ENCODE assay signal across 21 cellular contexts in the genomic region with DNA sequence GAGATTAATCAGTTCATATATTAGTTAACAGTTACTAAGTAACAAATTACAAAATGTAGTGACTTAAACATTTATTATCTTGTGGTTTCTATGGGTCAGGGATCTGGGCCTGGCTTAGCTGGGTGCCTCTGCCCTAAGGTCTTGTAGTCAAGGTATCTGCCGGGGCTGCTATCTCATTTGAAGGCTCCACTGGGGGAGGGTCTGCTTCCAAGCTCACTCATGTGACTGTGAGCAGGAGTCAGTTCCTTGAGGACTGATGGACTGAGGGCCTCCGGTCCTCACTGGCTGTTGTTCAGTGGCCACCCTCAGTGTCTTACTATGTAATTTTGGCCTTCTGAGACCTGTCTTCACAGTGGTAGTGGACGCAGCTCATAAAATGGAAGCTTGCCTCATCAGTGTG.
A peak's percentile ranks its signal among the peaks of the same experiment; 100 is the strongest.
DNase-seq lines count a peak whose midpoint lies in the region; ATAC-seq and TF ChIP-seq lines count a peak whose summit lies in the region.
"Had no signal": no experiment of that assay in that cellular context is flagged by ENCODE, and none has a peak within 500 bp of the region (broad histone marks: within the 10 kb centered on the region; RNA-seq: fewer than 3 reads in every experiment).

No MANE protein-coding gene starts in this region.

- ATAC-seq in WTC11, result no peak
- no peak for ATAC-seq in GM18867 (IDR thresholded peaks at IDR 0.05; ENCODE audit: unreplicated experiment)
- ATAC-seq: GM12878, Right ventricle myocardium inferior had no signal

- H3K79me1 ChIP-seq in mesendoderm (ENCODE audit: low read length), result no peaks in the 10 kb centered on the region

- H3K4me1 ChIP-seq in mesendoderm (ENCODE audit: control insufficient read depth, low read depth, low read length), result peaks cover 28% of the 10 kb centered on the region

- H3K27ac ChIP-seq in coronary artery, result no peak overlapping the region
- no peak overlapping the region for H3K27ac ChIP-seq in mesendoderm (ENCODE audit: low read depth, low read length)
- H3K27ac ChIP-seq: GM23248, SJSA1 had no signal

- no peaks in the 10 kb centered on the region for H3K27me3 Mint-ChIP-seq in WTC11 (ENCODE audit: low read depth)
- H3K27me3 Mint-ChIP-seq: CD4-positive, CD25-positive, alpha-beta regulatory T cell; IgD-negative memory B cell had no signal

- no CpG with 5 or more reads among the region's 3 CpGs for WGBS in mesendoderm (ENCODE audit: extremely low coverage, insufficient coverage, low lambda C conversion rate)

- CTCF ChIA-PET in WTC11 (lab: Charles Lee), result no interaction called here

- no peak for TF ChIP-seq CTCF in WTC11 (IDR thresholded peaks at IDR 0.05)
- TF ChIP-seq CTCF in coronary artery (IDR thresholded peaks at IDR 0.05), result no peak

- H3K27me3 ChIP-seq in mesendoderm (ENCODE audit: insufficient read depth, low read length, poor library complexity), result no peaks in the 10 kb centered on the region
- H3K27me3 ChIP-seq: SJSA1 had no signal

- H3K18ac ChIP-seq in mesendoderm (ENCODE audit: low read length), result peak overlapping the region; percentile 51

- no peaks in the 10 kb centered on the region for H3K36me3 Mint-ChIP-seq in WTC11
- H3K36me3 Mint-ChIP-seq: CD4-positive, CD25-positive, alpha-beta regulatory T cell; IgD-negative memory B cell had no signal

- H3K36me3 ChIP-seq in mesendoderm (ENCODE audit: control insufficient read depth, insufficient read depth, low read length), result no peaks in the 10 kb centered on the region
- H3K36me3 ChIP-seq: SJSA1 had no signal

- no peak overlapping the region for H3K23ac ChIP-seq in mesendoderm (ENCODE audit: low read length)

- POLR2A ChIA-PET in WTC11 (lab: Charles Lee), result no interaction called here

- no peak for DNase-seq in WTC11 (ENCODE audit: low spot score)
- peak; percentile 40 for DNase-seq in coronary artery (ENCODE audit: low spot score)
- peak; percentile 60 for DNase-seq in mesendoderm
- DNase-seq in ureter (ENCODE audit: low spot score), result peak; percentile 13
- no peak for DNase-seq in stimulated activated naive CD4-positive, alpha-beta T cell (lab: John Stamatoyannopoulos, UW)
- DNase-seq in DMS79 (lab: John Stamatoyannopoulos, UW), result no peak
- DNase-seq: CD4-positive, CD25-positive, alpha-beta regulatory T cell; DMS79 treated with DMSO at 0.1 percent for 48 hours; HCEC 1CT; Karpas-422; NCI-H1417; NCI-H1694 treated with DMSO at 0.1 percent for 48 hours; NCI-H2081 treated with DMSO at 0.1 percent for 48 hours; NCI-H446 treated with DMSO at 0.1 percent for 48 hours; NCI-H526 treated with DMSO at 0.1 percent for 48 hours had no signal

- H2BK5ac ChIP-seq in mesendoderm (ENCODE audit: low read length), result no peak overlapping the region

- H3K56ac ChIP-seq in mesendoderm (ENCODE audit: low read length), result peak overlapping the region; percentile 43

- no peak overlapping the region for H3K9ac ChIP-seq in mesendoderm (ENCODE audit: low read length)
- H3K9ac ChIP-seq: GM23248 had no signal

- H2BK15ac ChIP-seq in mesendoderm (replicated peaks; ENCODE audit: low read depth), result no peak overlapping the region

- H3K4ac ChIP-seq in mesendoderm (ENCODE audit: low read depth, low read length), result no peak overlapping the region

- H3K4me3 ChIP-seq in coronary artery, result no peak overlapping the region
- no peak overlapping the region for H3K4me3 ChIP-seq in mesendoderm (ENCODE audit: low read length)
- H3K4me3 ChIP-seq: GM12878, GM23248, SJSA1 had no signal

- peaks cover 37% of the 10 kb centered on the region for H3K4me1 Mint-ChIP-seq in WTC11
- H3K4me1 Mint-ChIP-seq: CD4-positive, CD25-positive, alpha-beta regulatory T cell; IgD-negative memory B cell had no signal

- H3K4me2 ChIP-seq in mesendoderm (ENCODE audit: low read length), result no peak overlapping the region

- H2BK120ac ChIP-seq in mesendoderm (ENCODE audit: low read depth, low read length), result no peak overlapping the region

- no peak overlapping the region for H3K4me3 Mint-ChIP-seq in WTC11
- H3K4me3 Mint-ChIP-seq: CD4-positive, CD25-positive, alpha-beta regulatory T cell; IgD-negative memory B cell had no signal

- H3K9me3 Mint-ChIP-seq in WTC11, result no peaks in the 10 kb centered on the region

- H3K27ac Mint-ChIP-seq in WTC11, result peak overlapping the region; percentile 19; the same call in 1 of the 2 replicates
- H3K27ac Mint-ChIP-seq: IgD-negative memory B cell had no signal

- no peak overlapping the region for H4K8ac ChIP-seq in mesendoderm (ENCODE audit: low read depth, low read length)

- H4K5ac ChIP-seq in mesendoderm (ENCODE audit: low read length), result no peak overlapping the region

- no peak overlapping the region for H2AK5ac ChIP-seq in mesendoderm (ENCODE audit: low read length)

- no peaks in the 10 kb centered on the region for H3K79me2 ChIP-seq in mesendoderm (ENCODE audit: control insufficient read depth, insufficient read depth, low read length)

TF ChIP-seq in WTC11, 78 proteins besides CTCF, POLR2A, EP300 and RAD21 (continues in another document):
- TF ChIP-seq, protein P1, sequence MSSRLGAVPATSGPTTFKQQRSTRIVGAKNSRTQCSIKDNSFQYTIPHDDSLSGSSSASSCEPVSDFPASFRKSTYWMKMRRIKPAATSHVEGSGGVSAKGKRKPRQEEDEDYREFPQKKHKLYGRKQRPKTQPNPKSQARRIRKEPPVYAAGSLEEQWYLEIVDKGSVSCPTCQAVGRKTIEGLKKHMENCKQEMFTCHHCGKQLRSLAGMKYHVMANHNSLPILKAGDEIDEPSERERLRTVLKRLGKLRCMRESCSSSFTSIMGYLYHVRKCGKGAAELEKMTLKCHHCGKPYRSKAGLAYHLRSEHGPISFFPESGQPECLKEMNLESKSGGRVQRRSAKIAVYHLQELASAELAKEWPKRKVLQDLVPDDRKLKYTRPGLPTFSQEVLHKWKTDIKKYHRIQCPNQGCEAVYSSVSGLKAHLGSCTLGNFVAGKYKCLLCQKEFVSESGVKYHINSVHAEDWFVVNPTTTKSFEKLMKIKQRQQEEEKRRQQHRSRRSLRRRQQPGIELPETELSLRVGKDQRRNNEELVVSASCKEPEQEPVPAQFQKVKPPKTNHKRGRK (CRISPR knock-in tag; IDR thresholded peaks at IDR 0.05; ENCODE audit: borderline replicate concordance), result no peak
- TF ChIP-seq, protein P2, sequence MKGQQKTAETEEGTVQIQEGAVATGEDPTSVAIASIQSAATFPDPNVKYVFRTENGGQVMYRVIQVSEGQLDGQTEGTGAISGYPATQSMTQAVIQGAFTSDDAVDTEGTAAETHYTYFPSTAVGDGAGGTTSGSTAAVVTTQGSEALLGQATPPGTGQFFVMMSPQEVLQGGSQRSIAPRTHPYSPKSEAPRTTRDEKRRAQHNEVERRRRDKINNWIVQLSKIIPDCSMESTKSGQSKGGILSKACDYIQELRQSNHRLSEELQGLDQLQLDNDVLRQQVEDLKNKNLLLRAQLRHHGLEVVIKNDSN (CRISPR knock-in tag; IDR thresholded peaks at IDR 0.05), result no peak
- TF ChIP-seq, protein P3, sequence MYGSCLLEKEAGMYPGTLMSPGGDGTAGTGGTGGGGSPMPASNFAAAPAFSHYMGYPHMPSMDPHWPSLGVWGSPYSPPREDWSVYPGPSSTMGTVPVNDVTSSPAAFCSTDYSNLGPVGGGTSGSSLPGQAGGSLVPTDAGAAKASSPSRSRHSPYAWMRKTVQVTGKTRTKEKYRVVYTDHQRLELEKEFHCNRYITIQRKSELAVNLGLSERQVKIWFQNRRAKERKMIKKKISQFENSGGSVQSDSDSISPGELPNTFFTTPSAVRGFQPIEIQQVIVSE (CRISPR knock-in tag; IDR thresholded peaks at IDR 0.05; ENCODE audit: borderline replicate concordance), result no peak
- TF ChIP-seq, protein P4, sequence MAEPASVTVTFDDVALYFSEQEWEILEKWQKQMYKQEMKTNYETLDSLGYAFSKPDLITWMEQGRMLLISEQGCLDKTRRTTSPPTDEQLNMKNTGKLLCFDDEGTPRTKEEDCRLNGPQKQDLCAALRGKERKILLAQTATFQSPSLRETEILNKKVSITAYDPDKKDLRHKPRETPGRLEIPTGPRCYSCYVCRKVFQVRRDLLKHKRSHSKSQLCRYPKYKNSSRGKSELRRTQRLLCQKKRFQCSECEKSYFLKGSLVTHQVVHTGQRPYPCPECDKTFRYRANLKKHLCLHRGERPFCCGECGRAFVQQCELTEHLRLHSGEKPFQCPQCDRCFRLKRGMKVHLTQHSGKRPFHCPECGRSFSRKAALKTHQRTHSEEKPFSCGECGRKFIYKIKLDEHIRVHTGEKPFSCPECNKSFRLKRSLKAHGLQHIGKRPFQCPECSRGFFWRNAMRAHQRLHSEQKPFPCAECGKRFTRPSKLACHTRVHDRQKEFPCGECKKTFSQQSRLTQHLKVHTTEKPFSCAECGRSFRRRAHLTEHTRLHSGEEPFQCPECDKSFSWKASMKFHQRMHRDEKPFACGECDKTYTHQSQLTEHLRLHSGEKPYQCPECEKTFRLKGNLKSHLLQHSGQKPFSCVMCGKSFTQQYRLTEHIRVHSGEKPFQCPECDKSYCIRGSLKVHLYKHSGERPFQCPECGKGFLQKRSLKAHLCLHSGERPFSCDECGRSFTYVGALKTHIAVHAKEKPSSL (CRISPR knock-in tag; conservative IDR thresholded peaks at IDR 0.05), result no peak
- TF ChIP-seq, protein P5, sequence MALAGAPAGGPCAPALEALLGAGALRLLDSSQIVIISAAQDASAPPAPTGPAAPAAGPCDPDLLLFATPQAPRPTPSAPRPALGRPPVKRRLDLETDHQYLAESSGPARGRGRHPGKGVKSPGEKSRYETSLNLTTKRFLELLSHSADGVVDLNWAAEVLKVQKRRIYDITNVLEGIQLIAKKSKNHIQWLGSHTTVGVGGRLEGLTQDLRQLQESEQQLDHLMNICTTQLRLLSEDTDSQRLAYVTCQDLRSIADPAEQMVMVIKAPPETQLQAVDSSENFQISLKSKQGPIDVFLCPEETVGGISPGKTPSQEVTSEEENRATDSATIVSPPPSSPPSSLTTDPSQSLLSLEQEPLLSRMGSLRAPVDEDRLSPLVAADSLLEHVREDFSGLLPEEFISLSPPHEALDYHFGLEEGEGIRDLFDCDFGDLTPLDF (CRISPR knock-in tag; IDR thresholded peaks at IDR 0.05), result no peak
- TF ChIP-seq ZNF232 (CRISPR knock-in tag; IDR thresholded peaks at IDR 0.05), result no peak
- no peak for TF ChIP-seq MXD4 (CRISPR knock-in tag; IDR thresholded peaks at IDR 0.05; ENCODE audit: borderline replicate concordance)
- TF ChIP-seq TEAD1 (CRISPR knock-in tag; IDR thresholded peaks at IDR 0.05), result no peak
- TF ChIP-seq, protein P6, sequence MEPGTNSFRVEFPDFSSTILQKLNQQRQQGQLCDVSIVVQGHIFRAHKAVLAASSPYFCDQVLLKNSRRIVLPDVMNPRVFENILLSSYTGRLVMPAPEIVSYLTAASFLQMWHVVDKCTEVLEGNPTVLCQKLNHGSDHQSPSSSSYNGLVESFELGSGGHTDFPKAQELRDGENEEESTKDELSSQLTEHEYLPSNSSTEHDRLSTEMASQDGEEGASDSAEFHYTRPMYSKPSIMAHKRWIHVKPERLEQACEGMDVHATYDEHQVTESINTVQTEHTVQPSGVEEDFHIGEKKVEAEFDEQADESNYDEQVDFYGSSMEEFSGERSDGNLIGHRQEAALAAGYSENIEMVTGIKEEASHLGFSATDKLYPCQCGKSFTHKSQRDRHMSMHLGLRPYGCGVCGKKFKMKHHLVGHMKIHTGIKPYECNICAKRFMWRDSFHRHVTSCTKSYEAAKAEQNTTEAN (CRISPR knock-in tag; IDR thresholded peaks at IDR 0.05), result no peak

Comparison
In these comparisons a context has a peak if more than half of its experiments do, and no peak if none do; other contexts are left out.
1. DNase-seq: peak in coronary artery (single experiment), mesendoderm (single experiment) and ureter (single experiment); none in WTC11 (single experiment), stimulated activated naive CD4-positive, alpha-beta T cell (0 of 6) and DMS79 (single experiment).